Comparison of ENCODE assay signal across 8 cellular contexts in genomic region chr20:45857114-45857835, GRCh38. TPM values are rescaled to one million over a fixed set of nuclear protein-coding genes. Genes with fewer than 3 reads are reported as not detected.
DNase-seq lines count a peak whose midpoint lies in the region; ATAC-seq and TF ChIP-seq lines count a peak whose summit lies in the region.

Gene ACOT8 (minus strand): TSS chr20:45857392. CDS start chr20:45857315, 77 bp downstream.
Gene ZSWIM3 (plus strand): TSS chr20:45857614. CDS start chr20:45857826, 212 bp downstream.

- no peaks in the 10 kb centered on the region for H3K9me3 Mint-ChIP-seq in chondrocyte (ENCODE audit: low read depth)

- DNase-seq in AML-193 (lab: John Stamatoyannopoulos, UW) (peak; percentile 98 to 99), NCI-H446 (lab: John Stamatoyannopoulos, UW) (peak; percentile 100), chondrocyte (ENCODE audit: low spot score) (no peak), kidney epithelial cell (ENCODE audit: low read depth) (peak; percentile 99)
- DNase-seq in stimulated activated CD4-positive, alpha-beta T cell treated with anti-CD3 and anti-CD28 coated beads, Interleukin-15, amount 100 ng/mL, for 24 hours: peak; percentile 94

- no peak for TF ChIP-seq CTCF in chondrocyte (IDR thresholded peaks at IDR 0.05)
- no peak for TF ChIP-seq CTCF in kidney epithelial cell (IDR thresholded peaks at IDR 0.05; ENCODE audit: insufficient read depth, low read length, poor library complexity, severe bottlenecking)

- H3K27me3 ChIP-seq in kidney epithelial cell (ENCODE audit: control insufficient read depth, insufficient read depth, low read length): no peaks in the 10 kb centered on the region

- peaks cover 45% of the 10 kb centered on the region for H3K4me1 Mint-ChIP-seq in chondrocyte (ENCODE audit: low read depth)

- no peaks in the 10 kb centered on the region for H3K27me3 Mint-ChIP-seq in chondrocyte (ENCODE audit: low read depth)

- H3K4me3 Mint-ChIP-seq in chondrocyte (ENCODE audit: unreplicated experiment): peak within 1 kb of the TSS; percentile 91

- H3K36me3 Mint-ChIP-seq in chondrocyte (ENCODE audit: low read depth): peaks cover 3% of the 10 kb centered on the region

- ATAC-seq in GM19043 (IDR thresholded peaks at IDR 0.05; ENCODE audit: low read depth, unreplicated experiment): peak; percentile 96
- peak; percentile 94 for ATAC-seq in HG03354 (IDR thresholded peaks at IDR 0.05; ENCODE audit: poor library complexity, severe bottlenecking, unreplicated experiment)
- peak; percentile 99 for ATAC-seq in activated CD4-positive, CD25-positive, alpha-beta regulatory T cell treated with anti-CD3 and anti-CD28 coated beads, Interleukin-2, amount 50 U/mL, for 24 hours

- H3K4me3 ChIP-seq in kidney epithelial cell (ENCODE audit: low read depth, low read length): peak within 1 kb of the TSS; percentile 81

- H3K27ac Mint-ChIP-seq in chondrocyte (ENCODE audit: unreplicated experiment): peak within 1 kb of the TSS; percentile 89

- H3K36me3 ChIP-seq in kidney epithelial cell (ENCODE audit: control insufficient read depth, insufficient read depth, low read length): no peaks in the 10 kb centered on the region

RNA-seq across cellular contexts. Expression of gene ACOT8, which starts in this region (rescaled TPM):
- total RNA-seq in chondrocyte (14.2 to 22.8 TPM (median 15.9 TPM) in 3 replicates), kidney epithelial cell (35.3 and 38.7 TPM in 2 replicates)

RNA-seq across cellular contexts. Expression of gene ZSWIM3, which starts in this region (rescaled TPM):
- total RNA-seq in chondrocyte (3.4 to 4.9 TPM (median 3.9 TPM) in 3 replicates), kidney epithelial cell (3.8 and 4.7 TPM in 2 replicates)
